Comparison of ENCODE assay signal across 16 cellular contexts in the genomic region with DNA sequence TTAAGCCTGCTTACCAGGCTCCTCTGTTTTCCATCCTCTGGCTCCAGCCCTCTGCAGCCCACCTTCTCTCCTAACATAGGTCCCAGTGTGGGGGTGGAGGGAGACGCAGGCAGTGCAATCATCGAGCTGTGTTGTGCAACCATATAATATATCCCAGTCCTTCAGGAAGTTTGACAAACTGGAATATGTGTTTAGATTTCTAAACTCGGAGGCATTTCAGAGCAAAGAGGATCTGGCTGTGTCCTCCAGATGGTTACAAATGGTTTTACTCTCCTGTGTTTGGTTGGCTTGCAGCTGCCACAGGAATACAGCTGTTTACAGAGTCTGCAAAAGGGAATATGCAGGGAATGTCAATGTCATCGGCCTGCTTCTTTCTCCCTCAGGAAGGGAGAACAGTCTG.
DNase-seq lines count a peak whose midpoint lies in the region; ATAC-seq and TF ChIP-seq lines count a peak whose summit lies in the region.
"Had no signal": no experiment of that assay in that cellular context is flagged by ENCODE, and none has a peak within 500 bp of the region (broad histone marks: within the 10 kb centered on the region; RNA-seq: fewer than 3 reads in every experiment).

No MANE protein-coding gene starts in this region.

- no peaks in the 10 kb centered on the region for H3K36me3 Mint-ChIP-seq in mesothelial cell of epicardium
- H3K36me3 Mint-ChIP-seq in CD4-positive, alpha-beta T cell (ENCODE audit: low read depth) = no peaks in the 10 kb centered on the region

- ATAC-seq in GM18858 (IDR thresholded peaks at IDR 0.05; ENCODE audit: unreplicated experiment) = no peak
- no peak for ATAC-seq in GM21360 (IDR thresholded peaks at IDR 0.05; ENCODE audit: unreplicated experiment)
- ATAC-seq in CD4-positive, alpha-beta T cell (ENCODE audit: poor library complexity) = no peak
- ATAC-seq: psoas muscle had no signal

- H3K4me1 ChIP-seq in ACC112 (ENCODE audit: control insufficient read depth, insufficient read depth, low read length, unreplicated experiment) (peaks cover 26% of the 10 kb centered on the region), fibroblast of lung (ENCODE audit: control insufficient read depth, extremely low read depth, insufficient read depth, low read length) (peaks cover 12% of the 10 kb centered on the region)
- H3K4me1 ChIP-seq: psoas muscle had no signal

- no peaks in the 10 kb centered on the region for H3K9me3 ChIP-seq in fibroblast of lung (ENCODE audit: control insufficient read depth, insufficient read depth, low read depth, low read length)
- no peaks in the 10 kb centered on the region for H3K9me3 ChIP-seq in CD4-positive, alpha-beta T cell (ENCODE audit: control insufficient read depth, low read length)
- H3K9me3 ChIP-seq: psoas muscle had no signal

- no peak for TF ChIP-seq CTCF in fibroblast of lung (conservative IDR thresholded peaks at IDR 0.05 in 1 of 2, IDR thresholded peaks at IDR 0.05 in 1 of 2; ENCODE audit: low read depth in 1 of 2, low read length in 2 of 2)
- no peak for TF ChIP-seq CTCF in mesothelial cell of epicardium (IDR thresholded peaks at IDR 0.05; ENCODE audit: unreplicated experiment)
- no peak for TF ChIP-seq CTCF in CD4-positive, alpha-beta T cell (IDR thresholded peaks at IDR 0.05)

- H3K27me3 Mint-ChIP-seq in mesothelial cell of epicardium (ENCODE audit: low read depth) = peaks cover 8% of the 10 kb centered on the region
- H3K27me3 Mint-ChIP-seq in CD4-positive, alpha-beta T cell = peaks cover 22% of the 10 kb centered on the region

- H3K4me3 Mint-ChIP-seq in mesothelial cell of epicardium = no peak overlapping the region
- no peak overlapping the region for H3K4me3 Mint-ChIP-seq in CD4-positive, alpha-beta T cell
- H3K4me3 Mint-ChIP-seq: naive B cell had no signal

- POLR2A ChIA-PET in CD4-positive, alpha-beta T cell (lab: Charles Lee) = no interaction called here

- no peaks in the 10 kb centered on the region for H4K20me1 ChIP-seq in fibroblast of lung (ENCODE audit: control insufficient read depth, extremely low read depth, insufficient read depth, low read length)

- H2AFZ ChIP-seq in ACC112 (ENCODE audit: low read length, unreplicated experiment) (peak overlapping the region; percentile 15), fibroblast of lung (ENCODE audit: low read length) (no peak overlapping the region)

- no peaks in the 10 kb centered on the region for H3K4me1 Mint-ChIP-seq in mesothelial cell of epicardium
- H3K4me1 Mint-ChIP-seq in CD4-positive, alpha-beta T cell (ENCODE audit: low read depth) = no peaks in the 10 kb centered on the region
- H3K4me1 Mint-ChIP-seq: naive B cell had no signal

- H3K4me2 ChIP-seq in fibroblast of lung (ENCODE audit: extremely low read depth, insufficient read depth, low read length) = peak overlapping the region; percentile 36

- H3K9me3 Mint-ChIP-seq in mesothelial cell of epicardium = no peaks in the 10 kb centered on the region
- no peaks in the 10 kb centered on the region for H3K9me3 Mint-ChIP-seq in CD4-positive, alpha-beta T cell

- peak overlapping the region; percentile 19 for H3K27ac Mint-ChIP-seq in mesothelial cell of epicardium
- no peak overlapping the region for H3K27ac Mint-ChIP-seq in CD4-positive, alpha-beta T cell
- H3K27ac Mint-ChIP-seq: naive B cell had no signal

- CTCF ChIA-PET in CD4-positive, alpha-beta T cell (lab: Charles Lee) = no interaction called here

- H3K4me3 ChIP-seq in ACC112 (ENCODE audit: low read depth, low read length) (no peak overlapping the region), fibroblast of lung (replicated peaks in 1 of 4; ENCODE audit: control extremely low read depth in 1 of 4, insufficient read depth in 1 of 4, low read depth in 3 of 4, low read length in 4 of 4) (no peak overlapping the region)
- H3K4me3 ChIP-seq: psoas muscle had no signal

- H3K36me3 ChIP-seq in ACC112 (ENCODE audit: insufficient read depth, low read length) = no peaks in the 10 kb centered on the region
- H3K36me3 ChIP-seq in fibroblast of lung (ENCODE audit: control insufficient read depth, insufficient read depth, low read length) = no peaks in the 10 kb centered on the region

- H3K79me2 ChIP-seq in ACC112 (ENCODE audit: control insufficient read depth, insufficient read depth, low read length, unreplicated experiment) (no peaks in the 10 kb centered on the region), fibroblast of lung (ENCODE audit: control insufficient read depth, insufficient read depth, low read length) (no peaks in the 10 kb centered on the region)

- intact Hi-C loops in CD4-positive, alpha-beta T cell (cut with DNase I, micrococcal nuclease) = no loop called here

- no peak overlapping the region for H3K9ac ChIP-seq in fibroblast of lung (ENCODE audit: insufficient read depth, low read length)

- H3K27me3 ChIP-seq in ACC112 (ENCODE audit: insufficient read depth, low read length) (no peaks in the 10 kb centered on the region), fibroblast of lung (ENCODE audit: control insufficient read depth, insufficient read depth, low read length) (no peaks in the 10 kb centered on the region)
- H3K27me3 ChIP-seq in CD4-positive, alpha-beta T cell (ENCODE audit: control insufficient read depth, insufficient read depth, low read length) = no peaks in the 10 kb centered on the region

- H3K27ac ChIP-seq in ACC112 (ENCODE audit: low read depth, low read length) (no peak overlapping the region), fibroblast of lung (ENCODE audit: insufficient read depth, low read length) (peak overlapping the region; percentile 1)
- no peak overlapping the region for H3K27ac ChIP-seq in CD4-positive, alpha-beta T cell (ENCODE audit: low read depth, low read length)
- H3K27ac ChIP-seq: psoas muscle had no signal

- peak; percentile 50 for DNase-seq in H4 (ENCODE audit: low spot score)
- peak in 1 of 2 donors; percentile 78 for DNase-seq in fibroblast of lung (ENCODE audit: low read depth in 2 of 2)
- no peak for DNase-seq in mesothelial cell of epicardium (ENCODE audit: low spot score in 2 of 2, unreplicated experiment in 2 of 2)
- no peak for DNase-seq in T-helper 9 cell
- no peak for DNase-seq in CD4-positive, alpha-beta T cell
- DNase-seq: activated CD8-positive, alpha-beta memory T cell treated with anti-CD3 and anti-CD28 coated beads, Interleukin-2, amount 50 U/mL, for 48 hours; activated naive CD4-positive, alpha-beta T cell treated with anti-CD3 and anti-CD28 coated beads, Interleukin-2, amount 50 U/mL, for 16 hours; caudate nucleus; kidney; naive B cell; NCI-H2081; NCI-H748 treated with DMSO at 0.1 percent for 48 hours; psoas muscle had no signal
